Comparison of ENCODE assay signal across 17 cellular contexts in the genomic region with DNA sequence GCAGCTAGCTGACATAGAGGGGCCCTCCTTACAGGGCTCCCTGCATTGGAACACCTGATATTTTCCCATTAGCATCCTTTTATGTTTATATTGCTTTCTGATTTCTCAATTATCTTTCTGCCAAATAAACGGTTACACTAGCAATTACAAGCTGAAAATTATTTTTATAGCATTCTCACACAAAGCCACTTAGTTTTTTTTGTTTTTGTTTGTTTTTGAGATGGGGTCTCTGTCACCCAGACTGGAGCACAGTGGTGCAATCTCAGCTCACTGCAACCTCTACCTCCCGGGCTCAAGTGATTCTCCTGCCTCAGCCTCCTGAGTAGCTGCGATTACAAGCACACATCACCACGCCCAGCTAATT. TPM values are rescaled to one million over a fixed set of nuclear protein-coding genes. Genes with fewer than 3 reads are reported as not detected.
DNase-seq lines count a peak whose midpoint lies in the region; ATAC-seq, FAIRE-seq and TF ChIP-seq lines count a peak whose summit lies in the region.
"Had no signal": no experiment of that assay in that cellular context is flagged by ENCODE, and none has a peak within 500 bp of the region (broad histone marks: within the 10 kb centered on the region; RNA-seq: fewer than 3 reads in every experiment).

No MANE protein-coding gene starts in this region.

- peak overlapping the region in 1 of 4 donors; percentile 23 for H3K4me3 ChIP-seq in Peyer's patch
- H3K4me3 ChIP-seq in colonic mucosa, result no peak overlapping the region
- no peak overlapping the region for H3K4me3 ChIP-seq in kidney (ENCODE audit: low read length in 2 of 2)
- H3K4me3 ChIP-seq: HAP-1, upper lobe of right lung had no signal

- H3K9me3 Mint-ChIP-seq in activated T-cell treated with anti-CD3 and anti-CD28 coated beads, Interleukin-2, amount 50 U/mL, for 4 hours, result no peaks in the 10 kb centered on the region
- H3K9me3 Mint-ChIP-seq in stimulated activated naive B cell treated with anti-CD40 and anti-IgM and Interleukin-4, amounts not matched to agents 10 μg/mL and 1 μg/mL and 100 μg/mL, for 72 hours, result no peaks in the 10 kb centered on the region
- H3K9me3 Mint-ChIP-seq: central memory CD8-positive, alpha-beta T cell had no signal

- no peak overlapping the region for H3K9ac ChIP-seq in colonic mucosa (ENCODE audit: low read depth in 2 of 2, low read length in 2 of 2)
- H3K9ac ChIP-seq in kidney (ENCODE audit: low read length in 2 of 2), result no peak overlapping the region

- H3K27ac Mint-ChIP-seq in stimulated activated naive B cell treated with anti-CD40 and anti-IgM and Interleukin-4, amounts not matched to agents 10 μg/mL and 1 μg/mL and 100 μg/mL, for 72 hours, result peak overlapping the region; percentile 77

- no peaks in the 10 kb centered on the region for H3K27me3 Mint-ChIP-seq in activated T-cell treated with anti-CD3 and anti-CD28 coated beads, Interleukin-2, amount 50 U/mL, for 4 hours (ENCODE audit: low read depth)
- no peaks in the 10 kb centered on the region for H3K27me3 Mint-ChIP-seq in stimulated activated naive B cell treated with anti-CD40 and anti-IgM and Interleukin-4, amounts not matched to agents 10 μg/mL and 1 μg/mL and 100 μg/mL, for 72 hours

- no peak for TF ChIP-seq POLR2A in Peyer's patch (IDR thresholded peaks at IDR 0.05)

- H3K27me3 ChIP-seq in Peyer's patch (no peaks in the 10 kb centered on the region), colonic mucosa (no peaks in the 10 kb centered on the region)
- H3K27me3 ChIP-seq: upper lobe of right lung had no signal

- peak overlapping the region; percentile 58 for H3K4me3 Mint-ChIP-seq in activated T-cell treated with anti-CD3 and anti-CD28 coated beads, Interleukin-2, amount 50 U/mL, for 4 hours
- peak overlapping the region; percentile 58 to 62 for H3K4me3 Mint-ChIP-seq in stimulated activated naive B cell treated with anti-CD40 and anti-IgM and Interleukin-4, amounts not matched to agents 10 μg/mL and 1 μg/mL and 100 μg/mL, for 72 hours

- ATAC-seq in activated T-cell treated with anti-CD3 and anti-CD28 coated beads, Interleukin-2, amount 50 U/mL, for 4 hours, result no peak
- no peak for ATAC-seq in stimulated activated naive B cell treated with anti-CD40 and anti-IgM and Interleukin-4, amounts not matched to agents 10 μg/mL and 1 μg/mL and 100 μg/mL, for 72 hours (replicated peaks)
- ATAC-seq in HG03457 (IDR thresholded peaks at IDR 0.05; ENCODE audit: unreplicated experiment), result no peak

- intact Hi-C loops in colonic mucosa (cut with DNase I), result no loop called here
- intact Hi-C loops in kidney (cut with DNase I), result no loop called here

- no peaks in the 10 kb centered on the region for H3K36me3 Mint-ChIP-seq in activated T-cell treated with anti-CD3 and anti-CD28 coated beads, Interleukin-2, amount 50 U/mL, for 4 hours (ENCODE audit: insufficient read depth)
- H3K36me3 Mint-ChIP-seq in stimulated activated naive B cell treated with anti-CD40 and anti-IgM and Interleukin-4, amounts not matched to agents 10 μg/mL and 1 μg/mL and 100 μg/mL, for 72 hours, result no peaks in the 10 kb centered on the region

- H3K27ac ChIP-seq in Peyer's patch (peak overlapping the region in 3 of 4 donors; percentile 40 to 67 (median 45)), colonic mucosa (peak overlapping the region; percentile 52), kidney (ENCODE audit: low read depth in 2 of 2, low read length in 2 of 2) (no peak overlapping the region)
- H3K27ac ChIP-seq: upper lobe of right lung had no signal

- FAIRE-seq in kidney (lab: Jason Lieb, UNC), result no peak
- FAIRE-seq: islet of Langerhans had no signal

- no peak for TF ChIP-seq CTCF in Peyer's patch (IDR thresholded peaks at IDR 0.05)
- TF ChIP-seq CTCF in colonic mucosa (IDR thresholded peaks at IDR 0.05), result no peak
- TF ChIP-seq CTCF in kidney (IDR thresholded peaks at IDR 0.05; ENCODE audit: borderline replicate concordance, extremely low read depth, insufficient read depth), result no peak

- peaks cover 41% of the 10 kb centered on the region for H3K4me1 Mint-ChIP-seq in activated T-cell treated with anti-CD3 and anti-CD28 coated beads, Interleukin-2, amount 50 U/mL, for 4 hours (ENCODE audit: low read depth)
- H3K4me1 Mint-ChIP-seq in stimulated activated naive B cell treated with anti-CD40 and anti-IgM and Interleukin-4, amounts not matched to agents 10 μg/mL and 1 μg/mL and 100 μg/mL, for 72 hours, result peaks cover 19 to 31% of the 10 kb centered on the region in 2 donors

- no peak for DNase-seq in activated T-cell treated with anti-CD3 and anti-CD28 coated beads, Interleukin-2, amount 50 U/mL, for 4 hours
- DNase-seq in activated T-cell treated with anti-CD3 and anti-CD28 coated beads, Interleukin-2, amount 50 U/mL, for 48 hours, result no peak
- DNase-seq in Peyer's patch, result no peak
- no peak for DNase-seq in colonic mucosa
- DNase-seq in stimulated activated naive B cell treated with anti-CD40 and anti-IgM and Interleukin-4, amounts not matched to agents 10 μg/mL and 1 μg/mL and 100 μg/mL, for 72 hours, result no peak
- DNase-seq in kidney, result no peak
- DNase-seq in NCI-H526 (lab: John Stamatoyannopoulos, UW), result no peak
- DNase-seq: amygdala, head of caudate nucleus, MM.1S, NCI-H1694, NCI-H226, upper lobe of right lung had no signal

- H3K36me3 ChIP-seq in Peyer's patch, result no peaks in the 10 kb centered on the region
- H3K36me3 ChIP-seq in colonic mucosa, result no peaks in the 10 kb centered on the region
- no peaks in the 10 kb centered on the region for H3K36me3 ChIP-seq in kidney (ENCODE audit: control insufficient read depth in 1 of 2, insufficient read depth in 2 of 2, low read length in 2 of 2)
- H3K36me3 ChIP-seq: HAP-1, upper lobe of right lung had no signal

- H3K9me3 ChIP-seq in Peyer's patch (no peaks in the 10 kb centered on the region), colonic mucosa (no peaks in the 10 kb centered on the region), kidney (ENCODE audit: control insufficient read depth in 1 of 2, low read length in 2 of 2) (no peaks in the 10 kb centered on the region)
- H3K9me3 ChIP-seq: HAP-1, upper lobe of right lung had no signal

- H3K4me1 ChIP-seq in Peyer's patch (peaks cover 0 to 15% (median 3%) of the 10 kb centered on the region in 4 donors), colonic mucosa (peaks cover 7% of the 10 kb centered on the region), kidney (ENCODE audit: control insufficient read depth in 1 of 2, insufficient read depth in 1 of 2, low read depth in 1 of 2, low read length in 2 of 2) (peaks cover 0 to 3% of the 10 kb centered on the region in 2 donors)

RNA-seq across cellular contexts. Expression of gene ZC3HAV1, which starts 9.9 kb away (rescaled TPM):
- 10 to 100 TPM; 78.5 to 93.0 (median 82.4) TPM for total RNA-seq in activated T-cell treated with anti-CD3 and anti-CD28 coated beads, Interleukin-2, amount 50 U/mL, for 4 hours
- total RNA-seq in Peyer's patch, result 10 to 100 TPM; 23.5 to 42.1 (median 32.7) TPM
- total RNA-seq in colonic mucosa, result 10 to 100 TPM; 29.0 to 33.8 TPM
- 40.2 TPM for total RNA-seq in kidney
- 11.1 TPM for polyA plus RNA-seq in kidney (ENCODE audit: insufficient read depth, low read depth, low replicate concordance)

Comparison
In these comparisons a context has a peak if more than half of its experiments do, and no peak if none do; other contexts are left out.
1. H3K27ac ChIP-seq: peak in Peyer's patch (3 of 4) and colonic mucosa (single experiment); none in kidney (0 of 2).